ENCODE assay signal across 12 cellular contexts in the genomic region with DNA sequence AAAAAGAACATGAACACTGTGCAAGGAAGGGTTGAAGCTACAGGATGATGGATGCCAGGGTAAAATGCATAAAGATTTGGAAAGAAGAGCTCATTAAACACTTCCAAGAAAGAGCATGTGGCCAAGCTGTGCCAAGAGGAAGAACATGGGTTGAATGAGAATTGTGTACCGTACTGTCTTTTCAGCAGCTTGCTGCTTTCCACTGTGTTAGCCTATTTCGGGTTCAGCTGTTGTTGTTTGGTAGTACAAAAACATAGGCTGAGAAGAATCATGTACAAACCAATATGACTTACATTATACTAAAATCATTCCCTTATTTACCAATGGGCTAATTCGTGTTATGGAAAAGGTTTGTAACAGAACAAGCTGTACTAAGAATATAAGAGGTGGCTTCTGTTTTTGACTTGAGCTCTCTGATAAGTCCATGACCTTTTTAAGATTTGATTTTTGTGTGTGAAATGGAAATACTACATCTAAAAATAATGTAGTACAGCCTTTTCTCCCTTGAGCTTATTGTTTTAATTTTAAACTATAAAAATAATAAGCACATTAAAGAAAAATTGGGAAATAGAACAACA. TPM values are rescaled to one million over a fixed set of nuclear protein-coding genes. Genes with fewer than 3 reads are reported as not detected.
DNase-seq lines count a peak whose midpoint lies in the region; ATAC-seq and TF ChIP-seq lines count a peak whose summit lies in the region.
"Had no signal": no experiment of that assay in that cellular context is flagged by ENCODE, and none has a peak within 500 bp of the region (broad histone marks: within the 10 kb centered on the region; RNA-seq: fewer than 3 reads in every experiment).

No MANE protein-coding gene starts in this region.

- H3K4me3 ChIP-seq in gastroesophageal sphincter = no peak overlapping the region
- H3K4me3 ChIP-seq: skin epidermis had no signal

- H3K4me1 ChIP-seq in gastroesophageal sphincter = peaks cover 0 to 57% (median 15%) of the 10 kb centered on the region in 3 donors

- peak; percentile 33 for ATAC-seq in Right ventricle myocardium inferior
- no peak for ATAC-seq in HG03520 (IDR thresholded peaks at IDR 0.05; ENCODE audit: unreplicated experiment)
- ATAC-seq in gastroesophageal sphincter = no peak

- H3K36me3 ChIP-seq in gastroesophageal sphincter = no peaks in the 10 kb centered on the region

- TF ChIP-seq CTCF in gastroesophageal sphincter (IDR thresholded peaks at IDR 0.05) = no peak

- no peaks in the 10 kb centered on the region for H3K27me3 ChIP-seq in gastroesophageal sphincter

- 29 to 30% methylated on average over 3 of the region's 3 CpGs for WGBS in gastroesophageal sphincter (ENCODE audit: low coverage in 1 of 2), 2 donors

- no peak for TF ChIP-seq EP300 in gastroesophageal sphincter (IDR thresholded peaks at IDR 0.05)

- H3K27ac ChIP-seq in cingulate gyrus (ENCODE audit: low read depth, low read length) (peak overlapping the region; percentile 76), gastroesophageal sphincter (peak overlapping the region in 2 of 4 donors; percentile 9 to 15)

- H3K9me3 ChIP-seq in gastroesophageal sphincter = no peaks in the 10 kb centered on the region

- no peak for TF ChIP-seq POLR2A in gastroesophageal sphincter (IDR thresholded peaks at IDR 0.05)

- DNase-seq in Right ventricle myocardium inferior (ENCODE audit: missing footprints) (no peak), cardiac septum (ENCODE audit: low spot score) (no peak), medulla oblongata (ENCODE audit: extremely low spot score) (peak; percentile 94), SHP77 (lab: John Stamatoyannopoulos, UW) (no peak), HuH-7 (ENCODE audit: low spot score) (no peak)
- DNase-seq: ACHN, activated T-cell treated with anti-CD3 and anti-CD28 coated beads for 4 hours, mammary epithelial cell had no signal

- intact Hi-C loops in Right ventricle myocardium inferior (cut with DNase I) (no loop called here), cardiac septum (cut with DNase I) (no loop called here)

RNA-seq across cellular contexts. Expression of a gene that starts 27.2 kb away (rescaled TPM):
- total RNA-seq in Right ventricle myocardium inferior (10.5 TPM), cardiac septum (10.3 TPM), gastroesophageal sphincter (10 to 100 TPM; 24.9 to 51.5 (median 32.0) TPM)
